28 cellular contexts compared by ENCODE assay signal in the genomic region with DNA sequence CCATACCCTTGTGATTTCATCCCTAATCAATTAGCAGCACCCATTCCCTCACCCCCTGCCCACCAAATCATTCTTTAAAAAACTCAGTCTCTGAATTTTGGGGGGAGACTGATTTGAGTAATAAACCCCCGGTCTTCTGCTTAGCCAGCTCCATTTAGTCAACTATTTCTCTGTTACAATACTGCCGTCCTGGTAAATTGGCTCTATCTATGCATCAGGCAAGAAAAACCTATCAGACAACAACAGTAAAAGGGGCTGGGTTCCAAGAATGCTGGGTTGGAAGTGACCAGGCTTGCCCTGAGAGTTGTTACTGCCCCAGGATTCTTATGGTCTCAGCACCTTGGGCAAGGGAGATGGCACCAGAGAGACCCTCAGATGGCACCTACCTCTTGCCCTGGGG.
"Had no signal": no experiment of that assay in that cellular context is flagged by ENCODE, and none has a peak within 500 bp of the region (broad histone marks: within the 10 kb centered on the region; RNA-seq: fewer than 3 reads in every experiment).

No MANE protein-coding gene starts in this region.

- H3K9me3 ChIP-seq: testis, thyroid gland, upper lobe of right lung, uterus, vagina had no signal

- H3K27ac Mint-ChIP-seq: stimulated activated effector memory CD8-positive, alpha-beta T cell treated with anti-CD3 and anti-CD28 coated beads, Interleukin-12 subunit alpha, Interleukin-12 subunit beta, amount 100 ng/mL, for 72 hours; stimulated activated memory B cell treated with anti-CD40 and anti-IgM and Interleukin-4, amounts not matched to agents 10 μg/mL and 1 μg/mL and 100 μg/mL, for 72 hours; stimulated activated naive B cell treated with anti-CD40 and anti-IgM and Interleukin-4, amounts not matched to agents 10 μg/mL and 1 μg/mL and 100 μg/mL, for 72 hours; stimulated activated naive CD8-positive, alpha-beta T cell treated with anti-CD3 and anti-CD28 coated beads, Interleukin-15, Interleukin-2, amounts not matched to agents 100 ng/mL and 50 ng/mL, for 24 hours; type B pancreatic cell had no signal

- H3K36me3 ChIP-seq: stomach, suprapubic skin, thoracic aorta, thyroid gland, tibial artery, tibial nerve, transverse colon, upper lobe of left lung, upper lobe of right lung, uterus, vagina had no signal

- H3K36me3 Mint-ChIP-seq: stimulated activated effector memory CD8-positive, alpha-beta T cell treated with anti-CD3 and anti-CD28 coated beads, Interleukin-12 subunit alpha, Interleukin-12 subunit beta, amount 100 ng/mL, for 72 hours; type B pancreatic cell had no signal

- H3K9me3 Mint-ChIP-seq: stimulated activated effector memory CD8-positive, alpha-beta T cell treated with anti-CD3 and anti-CD28 coated beads, Interleukin-12 subunit alpha, Interleukin-12 subunit beta, amount 100 ng/mL, for 72 hours; stimulated activated naive CD8-positive, alpha-beta T cell treated with anti-CD3 and anti-CD28 coated beads, Interleukin-15, Interleukin-2, amounts not matched to agents 100 ng/mL and 50 ng/mL, for 24 hours had no signal

- DNase-seq: stimulated activated CD4-positive, alpha-beta T cell treated with anti-CD3 and anti-CD28 coated beads, Interleukin-2, amount 100 ng/mL, for 48 hours; stimulated activated CD4-positive, alpha-beta T cell treated with anti-CD3 and anti-CD28 coated beads, Interleukin-4, amount 100 ng/mL, for 1 hour; stimulated activated CD4-positive, alpha-beta T cell treated with anti-CD3 and anti-CD28 coated beads, Interleukin-4, amount 100 ng/mL, for 24 hours; stimulated activated CD4-positive, alpha-beta T cell treated with anti-CD3 and anti-CD28 coated beads, Interleukin-4, amount 100 ng/mL, for 4 hours; stimulated activated CD8-positive, alpha-beta memory T cell treated with anti-CD3 and anti-CD28 coated beads, Interleukin-4, amount 100 ng/mL, for 48 hours; stimulated activated naive B cell treated with anti-CD40 and anti-IgM and Interleukin-4, amounts not matched to agents 10 μg/mL and 1 μg/mL and 100 μg/mL, for 72 hours; stimulated activated naive CD4-positive, alpha-beta T cell; stimulated activated naive CD4-positive, alpha-beta T cell treated with Interleukin-2 at 50 U/mL for 16 hours; stimulated activated naive CD8-positive, alpha-beta T cell treated with anti-CD3 and anti-CD28 coated beads, Interleukin-15, amount 100 ng/mL, for 72 hours; stimulated activated naive CD8-positive, alpha-beta T cell treated with anti-CD3 and anti-CD28 coated beads, Interleukin-15, Interleukin-2, amounts not matched to agents 100 U/mL and 50 U/mL, for 24 hours; stomach; substantia nigra; testis; thyroid gland; tibial artery; transverse colon; trophoblast cell; upper lobe of left lung; upper lobe of right lung had no signal

- H3K4me1 ChIP-seq: stomach, suprapubic skin, testis, transverse colon, upper lobe of left lung, upper lobe of right lung, uterus, vagina had no signal

- H3K4me3 ChIP-seq: stomach, suprapubic skin, testis, thoracic aorta, thyroid gland, tibial artery, tibial nerve, transverse colon, upper lobe of left lung, upper lobe of right lung, uterus, vagina had no signal

- H3K4me1 Mint-ChIP-seq: stimulated activated effector memory CD8-positive, alpha-beta T cell treated with anti-CD3 and anti-CD28 coated beads, Interleukin-12 subunit alpha, Interleukin-12 subunit beta, amount 100 ng/mL, for 72 hours; stimulated activated memory B cell treated with anti-CD40 and anti-IgM and Interleukin-4, amounts not matched to agents 10 μg/mL and 1 μg/mL and 100 μg/mL, for 72 hours; stimulated activated naive B cell treated with anti-CD40 and anti-IgM and Interleukin-4, amounts not matched to agents 10 μg/mL and 1 μg/mL and 100 μg/mL, for 72 hours; stimulated activated naive CD8-positive, alpha-beta T cell treated with anti-CD3 and anti-CD28 coated beads, Interleukin-15, amount 100 ng/mL, for 72 hours had no signal

- H3K4me3 Mint-ChIP-seq: stimulated activated effector memory CD8-positive, alpha-beta T cell treated with anti-CD3 and anti-CD28 coated beads, Interleukin-12 subunit alpha, Interleukin-12 subunit beta, amount 100 ng/mL, for 72 hours; stimulated activated memory B cell treated with anti-CD40 and anti-IgM and Interleukin-4, amounts not matched to agents 10 μg/mL and 1 μg/mL and 100 μg/mL, for 72 hours; stimulated activated naive B cell treated with anti-CD40 and anti-IgM and Interleukin-4, amounts not matched to agents 10 μg/mL and 1 μg/mL and 100 μg/mL, for 72 hours; stimulated activated naive CD8-positive, alpha-beta T cell treated with anti-CD3 and anti-CD28 coated beads, Interleukin-15, amount 100 ng/mL, for 72 hours; stimulated activated naive CD8-positive, alpha-beta T cell treated with anti-CD3 and anti-CD28 coated beads, Interleukin-15, Interleukin-2, amounts not matched to agents 100 ng/mL and 50 ng/mL, for 24 hours; type B pancreatic cell had no signal

- H3K27ac ChIP-seq: stomach, suprapubic skin, testis, thoracic aorta, thyroid gland, tibial artery, tibial nerve, transverse colon, upper lobe of left lung, upper lobe of right lung, vagina had no signal
